In the genomic region with DNA sequence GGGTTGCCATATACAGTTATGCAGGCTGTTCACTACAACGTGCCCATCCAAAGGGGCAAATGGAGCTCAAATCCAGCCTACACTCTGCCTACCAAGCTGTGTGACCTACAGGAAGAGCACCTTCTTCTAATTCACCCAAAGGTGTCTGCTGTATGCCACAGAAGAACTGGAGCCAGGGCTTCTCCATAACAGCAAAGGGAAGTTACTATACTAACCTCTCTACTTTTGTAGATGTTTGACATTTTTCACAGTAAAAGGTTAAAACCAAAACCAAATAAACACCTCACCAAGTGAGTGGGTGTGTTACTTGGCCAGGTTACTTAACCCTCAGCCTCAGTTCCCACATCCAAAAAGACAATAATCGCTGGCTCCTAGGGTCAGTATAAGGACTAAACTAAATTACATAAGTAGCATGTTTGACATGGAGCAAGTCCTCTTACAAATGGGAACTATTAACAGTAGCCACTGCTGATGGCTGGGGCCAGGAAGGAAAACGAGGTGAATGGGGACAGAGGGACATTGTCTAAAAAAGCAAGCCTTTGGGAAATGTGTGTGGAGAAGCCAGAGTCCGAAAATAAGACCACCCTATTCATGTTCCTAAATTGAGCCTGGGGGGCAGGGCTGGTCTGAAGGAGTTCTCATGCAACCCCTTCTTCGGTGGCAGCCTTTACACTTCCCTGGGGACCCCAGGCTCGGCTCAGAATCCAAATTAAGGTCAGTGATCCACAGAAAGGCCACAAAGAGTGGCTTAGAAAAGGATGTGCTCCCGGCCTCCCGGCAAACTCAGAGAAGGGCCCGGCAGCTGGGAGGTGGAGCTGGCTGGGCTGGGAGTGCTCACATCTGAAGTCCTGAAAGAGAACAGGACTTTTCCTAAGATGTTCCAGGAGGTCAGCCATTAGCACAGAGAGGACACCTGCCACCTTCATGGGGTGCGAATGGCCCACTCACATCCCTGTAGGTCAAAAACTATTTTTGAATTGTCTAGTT, we compare ENCODE assay signal across 13 cellular contexts. TPM values are rescaled to one million over a fixed set of nuclear protein-coding genes. Genes with fewer than 3 reads are reported as not detected.
A peak's percentile ranks its signal among the peaks of the same experiment; 100 is the strongest.
DNase-seq lines count a peak whose midpoint lies in the region; ATAC-seq, FAIRE-seq and TF ChIP-seq lines count a peak whose summit lies in the region.
"Had no signal": no experiment of that assay in that cellular context is flagged by ENCODE, and none has a peak within 500 bp of the region (broad histone marks: within the 10 kb centered on the region; RNA-seq: fewer than 3 reads in every experiment).

No MANE protein-coding gene starts in this region.

- H3K9me3 ChIP-seq in PC-3 (ENCODE audit: low read length) (no peaks in the 10 kb centered on the region), kidney (ENCODE audit: control insufficient read depth in 1 of 2, low read length in 2 of 2) (no peaks in the 10 kb centered on the region)

- no peak for FAIRE-seq in kidney (lab: Jason Lieb, UNC)
- FAIRE-seq: endometrium, RCC 7860, TTC549 had no signal

- CTCF ChIA-PET in Calu3 (lab: Charles Lee) (interaction anchor here (1.5 kb wide), 1 partner anchor 23 kb away, joined by 4 read pairs; no protein-coding TSS in a partner anchor), PC-3 (lab: Charles Lee) (interaction anchor here (1.5 to 1.6 kb wide), 2 partner anchors 14 to 58 kb away, joined by 3 read pairs; partner anchors contain the start of gene CUEDC1)

- peak overlapping the region; percentile 42 for H3K27ac Mint-ChIP-seq in Calu3 (ENCODE audit: unreplicated experiment)
- H3K27ac Mint-ChIP-seq in natural killer cell treated with Interleukin-12 subunit alpha and Interleukin-12 subunit beta and Interleukin-15 and Interleukin-18, amount 100 ng/mL, for 72 hours: no peak overlapping the region
- H3K27ac Mint-ChIP-seq: CD4-positive, alpha-beta memory T cell had no signal

- POLR2A ChIA-PET in PC-3 (lab: Charles Lee; ENCODE audit: unreplicated experiment): interaction anchor here (1.4 kb wide), 1 partner anchor 47 kb away, joined by 5 read pairs; the partner anchor contains the start of gene VEZF1

- peaks cover 14% of the 10 kb centered on the region for H3K36me3 Mint-ChIP-seq in Calu3 (ENCODE audit: insufficient read depth, unreplicated experiment)
- no peaks in the 10 kb centered on the region for H3K36me3 Mint-ChIP-seq in natural killer cell treated with Interleukin-12 subunit alpha and Interleukin-12 subunit beta and Interleukin-15 and Interleukin-18, amount 100 ng/mL, for 72 hours

- H4K20me1 ChIP-seq in PC-3 (ENCODE audit: low read length): no peaks in the 10 kb centered on the region

- no peak overlapping the region for H3K4me3 Mint-ChIP-seq in Calu3 (ENCODE audit: low read depth, unreplicated experiment)
- H3K4me3 Mint-ChIP-seq in natural killer cell treated with Interleukin-12 subunit alpha and Interleukin-12 subunit beta and Interleukin-15 and Interleukin-18, amount 100 ng/mL, for 72 hours: no peak overlapping the region
- H3K4me3 Mint-ChIP-seq: CD4-positive, alpha-beta memory T cell had no signal

- H3K4me3 ChIP-seq in PC-3 (ENCODE audit: low read length) (no peak overlapping the region), kidney (ENCODE audit: low read length in 2 of 2) (no peak overlapping the region)

- H3K27me3 ChIP-seq in PC-3 (ENCODE audit: low read length): no peaks in the 10 kb centered on the region

- H3K4me1 ChIP-seq in PC-3 (ENCODE audit: insufficient read depth, low read length) (peaks cover 61% of the 10 kb centered on the region), kidney (ENCODE audit: control insufficient read depth in 1 of 2, insufficient read depth in 1 of 2, low read depth in 1 of 2, low read length in 2 of 2) (peaks cover 42% of the 10 kb centered on the region in 2 donors)

- peak overlapping the region; percentile 26 for H3K4me2 ChIP-seq in PC-3 (ENCODE audit: low read length)

- BruUV-seq in Calu3 (replicated peaks; lab: Mats Ljungman, UMichigan) (no TSS peak), PC-3 (replicated peaks; lab: Mats Ljungman, UMichigan) (no TSS peak)

- H3K79me2 ChIP-seq in PC-3 (ENCODE audit: low read length): peaks cover 94% of the 10 kb centered on the region

- H3K9me2 ChIP-seq in PC-3 (replicated peaks; ENCODE audit: low read length): no peaks in the 10 kb centered on the region

- DNase-seq in Calu3 (no peak), PC-3 (no peak), kidney (no peak), sciatic nerve (ENCODE audit: low spot score) (no peak), HuH-7.5 (ENCODE audit: low spot score) (no peak)
- no peak for DNase-seq in natural killer cell treated with Interleukin-12 subunit alpha and Interleukin-12 subunit beta and Interleukin-15 and Interleukin-18, amount 100 ng/mL, for 72 hours (ENCODE audit: low spot score)
- DNase-seq: aorta; CD4-positive, alpha-beta memory T cell had no signal

- H3K9me3 Mint-ChIP-seq in Calu3 (ENCODE audit: low read depth, unreplicated experiment): no peaks in the 10 kb centered on the region
- H3K9me3 Mint-ChIP-seq in natural killer cell treated with Interleukin-12 subunit alpha and Interleukin-12 subunit beta and Interleukin-15 and Interleukin-18, amount 100 ng/mL, for 72 hours: no peaks in the 10 kb centered on the region
- H3K9me3 Mint-ChIP-seq: CD4-positive, alpha-beta memory T cell had no signal

- H3K36me3 ChIP-seq in PC-3 (ENCODE audit: low read depth, low read length) (no peaks in the 10 kb centered on the region), kidney (ENCODE audit: control insufficient read depth in 1 of 2, insufficient read depth in 2 of 2, low read length in 2 of 2) (no peaks in the 10 kb centered on the region)

- intact Hi-C loops in Calu3 (cut with micrococcal nuclease; ENCODE audit: unreplicated experiment) (no loop called here), PC-3 (cut with micrococcal nuclease) (no loop called here), kidney (cut with DNase I) (no loop called here), sciatic nerve (cut with DNase I) (no loop called here)

- H2AFZ ChIP-seq in PC-3 (ENCODE audit: low read length): no peak overlapping the region

- TF ChIP-seq CTCF in Calu3 (IDR thresholded peaks at IDR 0.05; ENCODE audit: unreplicated experiment) (no peak), PC-3 (conservative IDR thresholded peaks at IDR 0.05; ENCODE audit: low read depth, low read length) (no peak), kidney (IDR thresholded peaks at IDR 0.05; ENCODE audit: borderline replicate concordance, extremely low read depth, insufficient read depth) (no peak)

- no peaks in the 10 kb centered on the region for H3K27me3 Mint-ChIP-seq in Calu3 (ENCODE audit: unreplicated experiment)
- peaks cover 23 to 30% of the 10 kb centered on the region in 2 donors for H3K27me3 Mint-ChIP-seq in natural killer cell treated with Interleukin-12 subunit alpha and Interleukin-12 subunit beta and Interleukin-15 and Interleukin-18, amount 100 ng/mL, for 72 hours

- peaks cover 48% of the 10 kb centered on the region for H3K4me1 Mint-ChIP-seq in Calu3 (ENCODE audit: low read depth, unreplicated experiment)
- H3K4me1 Mint-ChIP-seq in natural killer cell treated with Interleukin-12 subunit alpha and Interleukin-12 subunit beta and Interleukin-15 and Interleukin-18, amount 100 ng/mL, for 72 hours (ENCODE audit: low read depth in 2 of 2): peaks cover 9 to 10% of the 10 kb centered on the region in 2 donors

- ATAC-seq in PC-3 (no peak), sciatic nerve (peak; percentile 43), HG03139 (IDR thresholded peaks at IDR 0.05; ENCODE audit: unreplicated experiment) (no peak), GM21619 (IDR thresholded peaks at IDR 0.05; ENCODE audit: unreplicated experiment) (no peak)
- ATAC-seq in natural killer cell treated with Interleukin-12 subunit alpha and Interleukin-12 subunit beta and Interleukin-15 and Interleukin-18, amount 100 ng/mL, for 72 hours: no peak

- H3K27ac ChIP-seq in PC-3 (ENCODE audit: low read length) (peak overlapping the region; percentile 52), kidney (ENCODE audit: low read depth in 2 of 2, low read length in 2 of 2) (peak overlapping the region; percentile 61 to 66)

- H3F3A ChIP-seq in PC-3 (ENCODE audit: low read length, unreplicated experiment): no peaks in the 10 kb centered on the region

- H3K9ac ChIP-seq in PC-3 (ENCODE audit: low read length) (no peak overlapping the region), kidney (ENCODE audit: low read length in 2 of 2) (no peak overlapping the region)

RNA-seq across cellular contexts. Expression of gene CUEDC1, which starts 13.5 kb away (rescaled TPM):
- 30.9 and 34.7 TPM in 2 replicates for total RNA-seq in Calu3 (2022)
- 31.6 and 53.4 TPM in 2 replicates for total RNA-seq in PC-3 (2014; rRNA removed)
- total RNA-seq in kidney: 52.3 TPM
- 33.0 TPM for polyA plus RNA-seq in kidney (ENCODE audit: insufficient read depth, low read depth, low replicate concordance)
- 44.3 TPM for total RNA-seq in sciatic nerve
- under 1 TPM in 1 of 2 donors, not detected in 1; 0.19 TPM for total RNA-seq in natural killer cell treated with Interleukin-12 subunit alpha and Interleukin-12 subunit beta and Interleukin-15 and Interleukin-18, amount 100 ng/mL, for 72 hours
- polyA plus RNA-seq: CD4-positive, alpha-beta memory T cell had no signal

RNA-seq across cellular contexts. Expression of gene VEZF1, which starts 46.4 kb away (rescaled TPM):
- total RNA-seq in Calu3 (2022) (33.4 and 40.4 TPM in 2 replicates), PC-3 (2014; rRNA removed) (70.1 and 78.1 TPM in 2 replicates), kidney (92.5 TPM), sciatic nerve (73.8 TPM)
- polyA plus RNA-seq in kidney (ENCODE audit: insufficient read depth, low read depth, low replicate concordance): 26.0 TPM
- 10 to 100 TPM; 29.1 to 31.8 TPM for total RNA-seq in natural killer cell treated with Interleukin-12 subunit alpha and Interleukin-12 subunit beta and Interleukin-15 and Interleukin-18, amount 100 ng/mL, for 72 hours

Comparison
In these comparisons a context has a peak if more than half of its experiments do, and no peak if none do; other contexts are left out.
1. RNA of gene CUEDC1, which starts 13.5 kb away (total RNA-seq): 52.3 TPM in kidney (single experiment), 44.3 TPM in sciatic nerve (single experiment), 31.6 to 53.4 TPM in PC-3 and 30.9 to 34.7 TPM in Calu3; 0.19 TPM in natural killer cell treated with Interleukin-12 subunit alpha and Interleukin-12 subunit beta and Interleukin-15 and Interleukin-18, amount 100 ng/mL, for 72 hours; every median in the first group is over 10 times any median in the second.